Comparison of ENCODE assay signal across 9 cellular contexts in the genomic region with DNA sequence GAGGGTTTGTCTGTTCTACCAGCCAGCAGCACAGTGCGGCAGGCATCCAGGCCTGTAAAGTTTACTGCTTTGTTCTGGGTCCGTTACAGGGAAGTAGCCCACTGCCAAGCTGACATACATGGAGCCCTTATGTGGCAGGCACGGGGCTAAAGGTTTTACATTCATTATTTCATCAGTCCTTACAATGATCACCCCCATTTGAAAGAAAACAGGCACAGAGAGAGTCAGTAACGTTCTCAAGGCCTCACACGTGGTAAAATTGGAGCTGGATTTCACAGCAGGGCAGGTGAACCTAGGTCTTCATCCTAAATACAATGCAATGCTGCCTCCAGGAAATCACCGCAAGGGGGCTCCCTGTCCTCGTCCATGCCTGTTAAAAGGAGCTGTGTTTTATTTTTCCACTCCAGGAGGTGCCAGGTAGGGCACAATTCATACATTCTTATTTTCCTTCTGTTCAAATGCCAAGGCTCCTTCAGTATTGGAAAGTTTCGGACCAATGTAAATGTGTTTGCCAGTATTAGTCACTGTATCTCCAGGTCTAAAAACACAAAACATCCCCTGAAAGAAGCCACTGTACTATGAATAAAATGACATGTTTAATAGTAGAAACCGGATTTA.
DNase-seq lines count a peak whose midpoint lies in the region; ATAC-seq, FAIRE-seq and TF ChIP-seq lines count a peak whose summit lies in the region.
"Had no signal": no experiment of that assay in that cellular context is flagged by ENCODE, and none has a peak within 500 bp of the region (broad histone marks: within the 10 kb centered on the region; RNA-seq: fewer than 3 reads in every experiment).

No MANE protein-coding gene starts in this region.

- H3K9ac ChIP-seq in PC-3 (ENCODE audit: low read length) = no peak overlapping the region

- H3K27me3 ChIP-seq in PC-3 (ENCODE audit: low read length) (peaks cover 11% of the 10 kb centered on the region), brain microvascular endothelial cell (replicated peaks) (no peaks in the 10 kb centered on the region)

- peak; percentile 89 for TF ChIP-seq CTCF in PC-3 (conservative IDR thresholded peaks at IDR 0.05; ENCODE audit: low read depth, low read length)
- TF ChIP-seq CTCF in brain microvascular endothelial cell (IDR thresholded peaks at IDR 0.05; ENCODE audit: low read depth, low read length, missing control alignments) = peak; percentile 92

- no peaks in the 10 kb centered on the region for H3K36me3 ChIP-seq in PC-3 (ENCODE audit: low read depth, low read length)
- no peaks in the 10 kb centered on the region for H3K36me3 ChIP-seq in brain microvascular endothelial cell (replicated peaks)

- no TSS peak for BruUV-seq in PC-3 (replicated peaks; lab: Mats Ljungman, UMichigan)

- no peaks in the 10 kb centered on the region for H3K9me2 ChIP-seq in PC-3 (replicated peaks; ENCODE audit: low read length)

- intact Hi-C loops in PC-3 (cut with micrococcal nuclease) = loop anchor here (2.0 kb wide), 1 partner anchor 327 kb away; no protein-coding TSS in a partner anchor

- H3K4me3 ChIP-seq in PC-3 (ENCODE audit: low read length) (no peak overlapping the region), brain microvascular endothelial cell (ENCODE audit: low read depth, low read length) (no peak overlapping the region)

- H3K27ac ChIP-seq in PC-3 (ENCODE audit: low read length) (no peak overlapping the region), brain microvascular endothelial cell (no peak overlapping the region)

- in situ Hi-C loops in brain microvascular endothelial cell (cut with HindIII; ENCODE audit: low pct_ligation_motif_present, low sequenced_read_pairs) = no loop called here

- no peak overlapping the region for H3K4me2 ChIP-seq in PC-3 (ENCODE audit: low read length)

- no peaks in the 10 kb centered on the region for H3K9me3 ChIP-seq in PC-3 (ENCODE audit: low read length)

- H4K20me1 ChIP-seq in PC-3 (ENCODE audit: low read length) = no peaks in the 10 kb centered on the region

- H3K4me1 ChIP-seq in PC-3 (ENCODE audit: insufficient read depth, low read length) = no peaks in the 10 kb centered on the region

- no peaks in the 10 kb centered on the region for H3F3A ChIP-seq in PC-3 (ENCODE audit: low read length, unreplicated experiment)

- peak; percentile 49 for ATAC-seq in HG03439 (IDR thresholded peaks at IDR 0.05; ENCODE audit: unreplicated experiment)
- peak; percentile 53; the same call in 1 of the 2 replicates for ATAC-seq in PC-3
- ATAC-seq in HG02763 (IDR thresholded peaks at IDR 0.05; ENCODE audit: unreplicated experiment) = no peak

- DNase-seq in activated T-cell treated with anti-CD3 and anti-CD28 coated beads for 24 hours (ENCODE audit: low read depth) = peak; percentile 8
- DNase-seq in activated T-cell treated with anti-CD3 and anti-CD28 coated beads, Interleukin-2, amount 50 U/mL, for 1 hour = no peak
- peak; percentile 70 for DNase-seq in PC-3
- DNase-seq in brain microvascular endothelial cell = peak; percentile 41
- peak; percentile 26 for DNase-seq in stimulated activated CD4-positive, alpha-beta T cell treated with anti-CD3 and anti-CD28 coated beads, Interleukin-4, amount 100 ng/mL, for 24 hours

- no peak overlapping the region for H2AFZ ChIP-seq in PC-3 (ENCODE audit: low read length)

- no peaks in the 10 kb centered on the region for H3K79me2 ChIP-seq in PC-3 (ENCODE audit: low read length)

- CTCF ChIA-PET in PC-3 (lab: Charles Lee) = interaction anchor here (1.0 kb wide), 1 partner anchor 237 kb away, joined by 4 read pairs; no protein-coding TSS in a partner anchor

- peak; percentile 38 for FAIRE-seq in islet of Langerhans (lab: Jason Lieb, UNC)
- FAIRE-seq: G401.6 had no signal

- POLR2A ChIA-PET in PC-3 (lab: Charles Lee; ENCODE audit: unreplicated experiment) = no interaction called here
